Comparison of ENCODE assay signal across 29 cellular contexts in genomic region chr7:151457534-151457933, GRCh38. TPM values are rescaled to one million over a fixed set of nuclear protein-coding genes. Genes with fewer than 3 reads are reported as not detected.
"Had no signal": no experiment of that assay in that cellular context is flagged by ENCODE, and none has a peak within 500 bp of the region (broad histone marks: within the 10 kb centered on the region; RNA-seq: fewer than 3 reads in every experiment).

No MANE protein-coding gene starts in this region.

- H3K4me3 Mint-ChIP-seq: activated CD4-positive, alpha-beta memory T cell treated with anti-CD3 and anti-CD28 coated beads for 36 hours; activated CD4-positive, alpha-beta T cell treated with anti-CD3 and anti-CD28 coated beads, Interleukin-2, amount 10 ng/mL, durations not matched to agents 7 days and 5 days; activated naive CD4-positive, alpha-beta T cell treated with anti-CD3 and anti-CD28 coated beads, Interleukin-2, amount 10 ng/mL, durations not matched to agents 7 days and 5 days; activated naive CD8-positive, alpha-beta T cell treated with anti-CD3 and anti-CD28 coated beads for 36 hours; activated T-cell treated with anti-CD3 and anti-CD28 coated beads, Interleukin-2, amount 50 U/mL, for 4 hours; activated T-helper 17 cell treated with anti-CD3 and anti-CD28 coated beads, Interleukin-2, amount 50 U/mL, for 72 hours; T-cell had no signal

- H3K36me3 ChIP-seq: brain microvascular endothelial cell, cardiac muscle cell had no signal

- H3K27me3 Mint-ChIP-seq: activated T-helper 17 cell treated with anti-CD3 and anti-CD28 coated beads, Interleukin-2, amount 50 U/mL, for 72 hours had no signal

- H3K4me1 Mint-ChIP-seq: activated naive CD4-positive, alpha-beta T cell treated with anti-CD3 and anti-CD28 coated beads, Interleukin-2, amount 10 ng/mL, durations not matched to agents 7 days and 5 days had no signal

- H3K27ac ChIP-seq: brain microvascular endothelial cell, cardiac muscle cell, SK-N-MC had no signal

- H3K4me3 ChIP-seq: cardiac muscle cell, SK-N-MC had no signal

- DNase-seq: activated CD4-positive, alpha-beta memory T cell treated with anti-CD3 and anti-CD28 coated beads for 36 hours; activated CD4-positive, alpha-beta T cell treated with anti-CD3 and anti-CD28 coated beads, Interleukin-2, amount 10 ng/mL, durations not matched to agents 7 days and 5 days; activated CD4-positive, CD25-positive, alpha-beta regulatory T cell; activated CD8-positive, alpha-beta memory T cell treated with anti-CD3 and anti-CD28 coated beads for 24 hours; activated gamma-delta T cell treated with Interleukin-2 at 50 U/mL for 16 hours; activated naive CD4-positive, alpha-beta T cell treated with anti-CD3 and anti-CD28 coated beads, Interleukin-2, amount 10 ng/mL, durations not matched to agents 7 days and 5 days; activated naive CD8-positive, alpha-beta T cell treated with anti-CD3 and anti-CD28 coated beads for 36 hours; activated T-cell treated with anti-CD3 and anti-CD28 coated beads, Interleukin-2, amount 50 U/mL, for 4 hours; brain microvascular endothelial cell; cerebellar nuclear complex; NCI-H1092; NCI-H1417 treated with DMSO at 0.1 percent for 48 hours; NCI-H1694; NCI-H2029; NCI-H2107; NCI-H2171 treated with DMSO at 0.1 percent for 48 hours; NCI-H226; NCI-H526; NCI-H774; RPMI8226; T-helper 2 cell; T1000 had no signal

- H3K27ac Mint-ChIP-seq: activated CD4-positive, alpha-beta memory T cell treated with anti-CD3 and anti-CD28 coated beads for 36 hours; activated CD4-positive, alpha-beta T cell treated with anti-CD3 and anti-CD28 coated beads, Interleukin-2, amount 10 ng/mL, durations not matched to agents 7 days and 5 days; activated naive CD4-positive, alpha-beta T cell treated with anti-CD3 and anti-CD28 coated beads, Interleukin-2, amount 10 ng/mL, durations not matched to agents 7 days and 5 days; activated naive CD8-positive, alpha-beta T cell treated with anti-CD3 and anti-CD28 coated beads for 36 hours; activated T-helper 17 cell treated with anti-CD3 and anti-CD28 coated beads, Interleukin-2, amount 50 U/mL, for 72 hours; T-cell had no signal

- ATAC-seq: activated T-cell treated with anti-CD3 and anti-CD28 coated beads, Interleukin-2, amount 50 U/mL, for 4 hours; activated T-helper 17 cell treated with anti-CD3 and anti-CD28 coated beads, Interleukin-2, amount 50 U/mL, for 72 hours; Right ventricle myocardium inferior; T-cell had no signal

- H3K27me3 ChIP-seq: brain microvascular endothelial cell, cardiac muscle cell had no signal

RNA-seq across cellular contexts. Expression of gene CRYGN, which starts 17.6 kb away (rescaled TPM):
- total RNA-seq: activated T-cell treated with anti-CD3 and anti-CD28 coated beads, Interleukin-2, amount 50 U/mL, for 4 hours; activated T-helper 17 cell treated with anti-CD3 and anti-CD28 coated beads, Interleukin-2, amount 50 U/mL, for 72 hours; MCF 10A; Right ventricle myocardium inferior had no signal

RNA-seq across cellular contexts. Expression of gene WDR86, which starts 47.7 kb away (rescaled TPM):
- total RNA-seq: activated naive CD8-positive, alpha-beta T cell treated with anti-CD3 and anti-CD28 coated beads for 36 hours; MCF 10A; NCI-H460 had no signal
